ENCODE assay signal across 8 cellular contexts in genomic region chr17:63834431-63835166, GRCh38. TPM values are rescaled to one million over a fixed set of nuclear protein-coding genes. Genes with fewer than 3 reads are reported as not detected.
DNase-seq lines count a peak whose midpoint lies in the region; ATAC-seq, FAIRE-seq and TF ChIP-seq lines count a peak whose summit lies in the region.

No MANE protein-coding gene starts in this region.

- peak overlapping the region; percentile 67 for H3K27ac Mint-ChIP-seq in stimulated activated memory B cell treated with anti-CD40 and anti-IgM and Interleukin-4, amounts not matched to agents 10 μg/mL and 1 μg/mL and 100 μg/mL, for 72 hours

- in situ Hi-C loops in T47D (cut with HindIII; ENCODE audit: low pct_unique_long_range_greater_than_20kb, low sequenced_read_pairs) = no loop called here

- no peaks in the 10 kb centered on the region for H3K27me3 Mint-ChIP-seq in stimulated activated memory B cell treated with anti-CD40 and anti-IgM and Interleukin-4, amounts not matched to agents 10 μg/mL and 1 μg/mL and 100 μg/mL, for 72 hours

- H3K36me3 Mint-ChIP-seq in stimulated activated memory B cell treated with anti-CD40 and anti-IgM and Interleukin-4, amounts not matched to agents 10 μg/mL and 1 μg/mL and 100 μg/mL, for 72 hours = peaks cover 62% of the 10 kb centered on the region

- no peak for TF ChIP-seq POLR2A in H54 (IDR thresholded peaks at IDR 0.05; ENCODE audit: low read depth, low read length)

- no peaks in the 10 kb centered on the region for H3K9me3 Mint-ChIP-seq in stimulated activated memory B cell treated with anti-CD40 and anti-IgM and Interleukin-4, amounts not matched to agents 10 μg/mL and 1 μg/mL and 100 μg/mL, for 72 hours

- no peak for FAIRE-seq in H54 (lab: Jason Lieb, UNC)

- H3K4me3 Mint-ChIP-seq in stimulated activated memory B cell treated with anti-CD40 and anti-IgM and Interleukin-4, amounts not matched to agents 10 μg/mL and 1 μg/mL and 100 μg/mL, for 72 hours = no peak overlapping the region

- peak; percentile 77 for ATAC-seq in stimulated activated memory B cell treated with anti-CD40 and anti-IgM and Interleukin-4, amounts not matched to agents 10 μg/mL and 1 μg/mL and 100 μg/mL, for 72 hours
- no peak for ATAC-seq in HG02973 (IDR thresholded peaks at IDR 0.05; ENCODE audit: unreplicated experiment)

- peaks cover 69% of the 10 kb centered on the region for H3K4me1 Mint-ChIP-seq in stimulated activated memory B cell treated with anti-CD40 and anti-IgM and Interleukin-4, amounts not matched to agents 10 μg/mL and 1 μg/mL and 100 μg/mL, for 72 hours

- peak; percentile 90 for DNase-seq in Daoy (ENCODE audit: low read depth)
- peak; percentile 55 for DNase-seq in H54 (ENCODE audit: insufficient read length, low spot score)
- DNase-seq in NCI-H146 treated with DMSO at 0.1 percent for 48 hours (lab: John Stamatoyannopoulos, UW; ENCODE audit: unreplicated experiment) = peak; percentile 15
- peak; percentile 44 for DNase-seq in T-helper 22 cell (ENCODE audit: low read depth)
- peak; percentile 51 to 94 for DNase-seq in T47D (ENCODE audit: low read depth in 1 of 2, low spot score in 1 of 2)
- peak; percentile 88 for DNase-seq in kidney tubule cell (ENCODE audit: low spot score)

RNA-seq across cellular contexts. Expression of gene FTSJ3, which starts 7.1 kb away (rescaled TPM):
- total RNA-seq in Daoy (2014; rRNA removed; shearing (Covaris generic)) = 91.3 and 116 TPM in 2 replicates

RNA-seq across cellular contexts. Expression of gene PSMC5, which starts 7.4 kb away (rescaled TPM):
- total RNA-seq in Daoy (2014; rRNA removed; shearing (Covaris generic)) = 75.3 and 98.5 TPM in 2 replicates

RNA-seq across cellular contexts. Expression of gene SMARCD2, which starts 7.9 kb away (rescaled TPM):
- 69.4 and 73.5 TPM in 2 replicates for total RNA-seq in Daoy (2014; rRNA removed; shearing (Covaris generic))

RNA-seq across cellular contexts. Expression of gene CSH2, which starts 38.9 kb away (rescaled TPM):
- total RNA-seq in Daoy (2014; rRNA removed; shearing (Covaris generic)) = not detected in 2 replicates

RNA-seq across cellular contexts. Expression of gene GH2, which starts 47.1 kb away (rescaled TPM):
- total RNA-seq in Daoy (2014; rRNA removed; shearing (Covaris generic)) = not detected in 2 replicates

Comparison
In these comparisons a context has a peak if more than half of its experiments do, and no peak if none do; other contexts are left out.
1. DNase-seq: peak in every context shown above with its lines; median percentile 90 in Daoy; 88 in kidney tubule cell; 72 in T47D; 55 in H54; 44 in T-helper 22 cell; 15 in NCI-H146 treated with DMSO at 0.1 percent for 48 hours.